In genomic region chr4:101724093-101724492, GRCh38 we compare ENCODE assay signal across 17 cellular contexts.
A peak's percentile ranks its signal among the peaks of the same experiment; 100 is the strongest.
DNase-seq lines count a peak whose midpoint lies in the region; ATAC-seq and TF ChIP-seq lines count a peak whose summit lies in the region.
"Had no signal": no experiment of that assay in that cellular context is flagged by ENCODE, and none has a peak within 500 bp of the region (broad histone marks: within the 10 kb centered on the region; RNA-seq: fewer than 3 reads in every experiment).

No MANE protein-coding gene starts in this region.

- H3K27ac ChIP-seq in sigmoid colon = no peak overlapping the region
- H3K27ac ChIP-seq: foreskin keratinocyte, tibial artery had no signal

- H3K4me1 Mint-ChIP-seq in naive B cell = peaks cover 8 to 16% (median 13%) of the 10 kb centered on the region in 3 donors
- H3K4me1 Mint-ChIP-seq: WTC11 had no signal

- TF ChIP-seq CTCF in sigmoid colon (IDR thresholded peaks at IDR 0.05) = no peak

- no peak for TF ChIP-seq POLR2A in sigmoid colon (IDR thresholded peaks at IDR 0.05)

- ATAC-seq in GM18867 (IDR thresholded peaks at IDR 0.05; ENCODE audit: unreplicated experiment) (peak; percentile 93), naive B cell (ENCODE audit: low read depth in 2 of 2) (peak; percentile 54 to 65)
- ATAC-seq: foreskin keratinocyte, left ventricle myocardium superior, WTC11 had no signal

- peak overlapping the region in 1 of 8 donors; percentile 2 for H3K4me3 Mint-ChIP-seq in naive B cell
- H3K4me3 Mint-ChIP-seq: WTC11 had no signal

- intact Hi-C loops in sigmoid colon (cut with DNase I) = no loop called here

- H3K36me3 Mint-ChIP-seq in naive B cell = no peaks in the 10 kb centered on the region
- H3K36me3 Mint-ChIP-seq: naive thymus-derived CD8-positive, alpha-beta T cell; WTC11 had no signal

- no peaks in the 10 kb centered on the region for H3K27me3 ChIP-seq in sigmoid colon
- H3K27me3 ChIP-seq: foreskin keratinocyte, tibial artery had no signal

- no peaks in the 10 kb centered on the region for H3K27me3 Mint-ChIP-seq in naive B cell

- no peaks in the 10 kb centered on the region for H3K36me3 ChIP-seq in sigmoid colon
- H3K36me3 ChIP-seq: HAP-1, tibial artery had no signal

- H3K9me3 Mint-ChIP-seq in naive B cell = no peaks in the 10 kb centered on the region
- H3K9me3 Mint-ChIP-seq: naive thymus-derived CD8-positive, alpha-beta T cell; WTC11 had no signal

- 14 to 60% methylated on average over 2 of the region's 2 CpGs for WGBS in sigmoid colon, 2 donors

- DNase-seq in SHP77 (lab: John Stamatoyannopoulos, UW) = peak; percentile 12 to 16
- DNase-seq in SHP77 treated with DMSO at 0.1 percent for 48 hours (lab: John Stamatoyannopoulos, UW) = no peak
- DNase-seq in NCI-H748 (lab: John Stamatoyannopoulos, UW; ENCODE audit: unreplicated experiment) = peak; percentile 55
- DNase-seq in naive B cell = no peak
- no peak for DNase-seq in OCI-M2 (lab: John Stamatoyannopoulos, UW; ENCODE audit: unreplicated experiment)
- no peak for DNase-seq in sigmoid colon
- DNase-seq in Ammon's horn (ENCODE audit: low spot score) = no peak
- DNase-seq: amniotic stem cell, Calu3, foreskin keratinocyte, left ventricle myocardium superior, NCI-H446, tibial artery had no signal

- TF ChIP-seq EP300 in sigmoid colon (IDR thresholded peaks at IDR 0.05) = no peak

- no peak overlapping the region for H3K4me3 ChIP-seq in sigmoid colon
- H3K4me3 ChIP-seq: HAP-1, tibial artery had no signal

- H3K9me3 ChIP-seq in sigmoid colon = no peaks in the 10 kb centered on the region
- H3K9me3 ChIP-seq: HAP-1, tibial artery had no signal

- H3K4me1 ChIP-seq in sigmoid colon = no peaks in the 10 kb centered on the region
- H3K4me1 ChIP-seq: foreskin keratinocyte, HAP-1, tibial artery had no signal

- peak overlapping the region in 2 of 6 donors; percentile 9 to 42 for H3K27ac Mint-ChIP-seq in naive B cell
- H3K27ac Mint-ChIP-seq: naive thymus-derived CD8-positive, alpha-beta T cell; WTC11 had no signal

Comparison
In these comparisons a context has a peak if more than half of its experiments do, and no peak if none do; other contexts are left out.
1. DNase-seq: peak in SHP77 (2 of 2) and NCI-H748 (single experiment); none in SHP77 treated with DMSO at 0.1 percent for 48 hours (single experiment), naive B cell (single experiment), OCI-M2 (single experiment), sigmoid colon (single experiment) and Ammon's horn (single experiment).